In genomic region chr17:73941919-73942530, GRCh38 we compare ENCODE assay signal across 33 cellular contexts.
"Had no signal": no experiment of that assay in that cellular context is flagged by ENCODE, and none has a peak within 500 bp of the region (broad histone marks: within the 10 kb centered on the region; RNA-seq: fewer than 3 reads in every experiment).

No MANE protein-coding gene starts in this region.

- H3K27me3 ChIP-seq: ascending aorta, breast epithelium had no signal

- H3K36me3 ChIP-seq: ascending aorta, breast epithelium, cardiac muscle cell had no signal

- DNase-seq: activated CD4-positive, alpha-beta T cell treated with anti-CD3 and anti-CD28 coated beads for 4 hours; activated CD4-positive, alpha-beta T cell treated with anti-CD3 and anti-CD28 coated beads, Interleukin-2, amount 50 U/mL, for 1 hour; activated CD4-positive, alpha-beta T cell treated with anti-CD3 and anti-CD28 coated beads, Interleukin-2, amount 50 U/mL, for 48 hours; activated CD4-positive, CD25-positive, alpha-beta regulatory T cell; activated CD4-positive, CD25-positive, alpha-beta regulatory T cell treated with anti-CD3 and anti-CD28 coated beads, Interleukin-2, amount 50 U/mL, for 72 hours; activated CD8-positive, alpha-beta memory T cell treated with anti-CD3 and anti-CD28 coated beads, Interleukin-2, amount 10 ng/mL, durations not matched to agents 7 days and 5 days; activated CD8-positive, alpha-beta memory T cell treated with anti-CD3 and anti-CD28 coated beads, Interleukin-2, amount 50 U/mL, for 4 hours; activated CD8-positive, alpha-beta T cell treated with anti-CD3 and anti-CD28 coated beads for 36 hours; activated gamma-delta T cell; activated naive CD4-positive, alpha-beta T cell; activated naive CD4-positive, alpha-beta T cell treated with anti-CD3 and anti-CD28 coated beads, Interleukin-2, amount 10 ng/mL, durations not matched to agents 7 days and 5 days; activated naive CD8-positive, alpha-beta T cell treated with anti-CD3 and anti-CD28 coated beads, Interleukin-2, amount 10 ng/mL, durations not matched to agents 7 days and 5 days; activated T-cell treated with anti-CD3 and anti-CD28 coated beads for 4 hours; activated T-cell treated with anti-CD3 and anti-CD28 coated beads, Interleukin-2, amount 50 U/mL, for 24 hours; activated T-cell treated with anti-CD3 and anti-CD28 coated beads, Interleukin-2, amount 50 U/mL, for 72 hours; central memory CD4-positive, alpha-beta T cell; cerebellar nuclear complex; dorsolateral prefrontal cortex; effector CD4-positive, alpha-beta T cell; effector memory CD8-positive, alpha-beta T cell; foreskin fibroblast; T-helper 2 cell had no signal

- H3K36me3 Mint-ChIP-seq: activated CD8-positive, alpha-beta memory T cell treated with anti-CD3 and anti-CD28 coated beads, Interleukin-2, amount 10 ng/mL, durations not matched to agents 7 days and 5 days; activated naive CD4-positive, alpha-beta T cell treated with anti-CD3 and anti-CD28 coated beads, Interleukin-2, amount 10 ng/mL, durations not matched to agents 7 days and 5 days; activated naive CD4-positive, alpha-beta T cell treated with anti-CD3 and anti-CD28 coated beads, Interleukin-2, amount 50 U/mL, for 72 hours; activated naive CD8-positive, alpha-beta T cell treated with anti-CD3 and anti-CD28 coated beads, Interleukin-2, amount 10 ng/mL, durations not matched to agents 7 days and 5 days; brain had no signal

- H3K9me3 ChIP-seq: ascending aorta, breast epithelium had no signal

- ATAC-seq: activated CD8-positive, alpha-beta memory T cell treated with anti-CD3 and anti-CD28 coated beads, Interleukin-2, amount 10 ng/mL, durations not matched to agents 7 days and 5 days; activated CD8-positive, alpha-beta T cell treated with anti-CD3 and anti-CD28 coated beads for 36 hours; activated naive CD4-positive, alpha-beta T cell treated with anti-CD3 and anti-CD28 coated beads, Interleukin-2, amount 50 U/mL, for 72 hours; activated T-cell treated with anti-CD3 and anti-CD28 coated beads, Interleukin-2, amount 50 U/mL, for 72 hours; effector memory CD8-positive, alpha-beta T cell had no signal

- H3K4me3 ChIP-seq: ascending aorta, breast epithelium, cardiac muscle cell, coronary artery, dorsolateral prefrontal cortex had no signal

- H3K4me3 Mint-ChIP-seq: activated CD8-positive, alpha-beta memory T cell treated with anti-CD3 and anti-CD28 coated beads, Interleukin-2, amount 10 ng/mL, durations not matched to agents 7 days and 5 days; activated CD8-positive, alpha-beta T cell treated with anti-CD3 and anti-CD28 coated beads for 36 hours; activated naive CD4-positive, alpha-beta T cell treated with anti-CD3 and anti-CD28 coated beads, Interleukin-2, amount 10 ng/mL, durations not matched to agents 7 days and 5 days; activated naive CD8-positive, alpha-beta T cell treated with anti-CD3 and anti-CD28 coated beads, Interleukin-2, amount 10 ng/mL, durations not matched to agents 7 days and 5 days; activated T-cell treated with anti-CD3 and anti-CD28 coated beads, Interleukin-2, amount 50 U/mL, for 24 hours; activated T-cell treated with anti-CD3 and anti-CD28 coated beads, Interleukin-2, amount 50 U/mL, for 72 hours; brain; dendritic cell treated with granulocyte-macrophage colony-stimulating factor and Interleukin-4, amounts not matched to agents 40 ng/mL and 50 ng/mL, for 4 days; effector memory CD8-positive, alpha-beta T cell had no signal

- H3K27ac ChIP-seq: ascending aorta, breast epithelium, cardiac muscle cell, coronary artery, dorsolateral prefrontal cortex, epithelial cell of prostate had no signal

- H3K27me3 Mint-ChIP-seq: activated T-cell treated with anti-CD3 and anti-CD28 coated beads, Interleukin-2, amount 50 U/mL, for 24 hours had no signal

- H3K4me1 Mint-ChIP-seq: activated CD8-positive, alpha-beta memory T cell treated with anti-CD3 and anti-CD28 coated beads, Interleukin-2, amount 10 ng/mL, durations not matched to agents 7 days and 5 days; activated naive CD4-positive, alpha-beta T cell treated with anti-CD3 and anti-CD28 coated beads, Interleukin-2, amount 10 ng/mL, durations not matched to agents 7 days and 5 days; activated naive CD8-positive, alpha-beta T cell treated with anti-CD3 and anti-CD28 coated beads, Interleukin-2, amount 10 ng/mL, durations not matched to agents 7 days and 5 days had no signal

- H3K4me1 ChIP-seq: ascending aorta, breast epithelium had no signal

- FAIRE-seq: endometrium, endothelial cell of umbilical vein, frontal cortex had no signal

- H3K27ac Mint-ChIP-seq: activated CD8-positive, alpha-beta memory T cell treated with anti-CD3 and anti-CD28 coated beads, Interleukin-2, amount 10 ng/mL, durations not matched to agents 7 days and 5 days; activated CD8-positive, alpha-beta T cell treated with anti-CD3 and anti-CD28 coated beads for 36 hours; activated naive CD4-positive, alpha-beta T cell treated with anti-CD3 and anti-CD28 coated beads, Interleukin-2, amount 10 ng/mL, durations not matched to agents 7 days and 5 days; activated naive CD4-positive, alpha-beta T cell treated with anti-CD3 and anti-CD28 coated beads, Interleukin-2, amount 50 U/mL, for 72 hours; activated naive CD8-positive, alpha-beta T cell treated with anti-CD3 and anti-CD28 coated beads, Interleukin-2, amount 10 ng/mL, durations not matched to agents 7 days and 5 days; activated T-cell treated with anti-CD3 and anti-CD28 coated beads, Interleukin-2, amount 50 U/mL, for 24 hours; activated T-cell treated with anti-CD3 and anti-CD28 coated beads, Interleukin-2, amount 50 U/mL, for 72 hours; dendritic cell treated with granulocyte-macrophage colony-stimulating factor and Interleukin-4, amounts not matched to agents 40 ng/mL and 50 ng/mL, for 4 days; effector memory CD8-positive, alpha-beta T cell had no signal

- H3K9me3 Mint-ChIP-seq: activated CD8-positive, alpha-beta T cell treated with anti-CD3 and anti-CD28 coated beads for 36 hours; activated naive CD4-positive, alpha-beta T cell treated with anti-CD3 and anti-CD28 coated beads, Interleukin-2, amount 10 ng/mL, durations not matched to agents 7 days and 5 days; activated naive CD4-positive, alpha-beta T cell treated with anti-CD3 and anti-CD28 coated beads, Interleukin-2, amount 50 U/mL, for 72 hours; activated naive CD8-positive, alpha-beta T cell treated with anti-CD3 and anti-CD28 coated beads, Interleukin-2, amount 10 ng/mL, durations not matched to agents 7 days and 5 days; activated T-cell treated with anti-CD3 and anti-CD28 coated beads, Interleukin-2, amount 50 U/mL, for 24 hours; activated T-cell treated with anti-CD3 and anti-CD28 coated beads, Interleukin-2, amount 50 U/mL, for 72 hours; dendritic cell treated with granulocyte-macrophage colony-stimulating factor and Interleukin-4, amounts not matched to agents 40 ng/mL and 50 ng/mL, for 4 days; effector memory CD8-positive, alpha-beta T cell had no signal
